In genomic region chr3:102415553-102415952, GRCh38 we compare ENCODE assay signal across 10 cellular contexts. TPM values are rescaled to one million over a fixed set of nuclear protein-coding genes. Genes with fewer than 3 reads are reported as not detected.
DNase-seq lines count a peak whose midpoint lies in the region; ATAC-seq and TF ChIP-seq lines count a peak whose summit lies in the region.
"Had no signal": no experiment of that assay in that cellular context is flagged by ENCODE, and none has a peak within 500 bp of the region (broad histone marks: within the 10 kb centered on the region; RNA-seq: fewer than 3 reads in every experiment).

No MANE protein-coding gene starts in this region.

- POLR2A ChIA-PET in CD8-positive, alpha-beta memory T cell (lab: Charles Lee), result no interaction called here
- POLR2A ChIA-PET in OCI-LY7 (lab: Charles Lee), result interaction anchor here (0.6 to 2.4 kb wide), 9 partner anchors 10 to 128 kb away, joined by 3 to 8 read pairs (median 3); no protein-coding TSS in a partner anchor

- H3K27me3 ChIP-seq in CD8-positive, alpha-beta memory T cell (ENCODE audit: insufficient read depth, low read length, poor library complexity, severe bottlenecking), result no peaks in the 10 kb centered on the region
- H3K27me3 ChIP-seq in foreskin keratinocyte, result no peaks in the 10 kb centered on the region

- no peak overlapping the region for H3K4me3 ChIP-seq in CD8-positive, alpha-beta memory T cell (ENCODE audit: low read length)
- no peak overlapping the region for H3K4me3 ChIP-seq in OCI-LY7 (ENCODE audit: low read depth, low read length, poor library complexity, severe bottlenecking)

- H3K36me3 ChIP-seq in CD8-positive, alpha-beta memory T cell (ENCODE audit: insufficient read depth, low read length), result no peaks in the 10 kb centered on the region
- no peaks in the 10 kb centered on the region for H3K36me3 ChIP-seq in OCI-LY7 (ENCODE audit: insufficient read depth, low read length)

- H3K27ac Mint-ChIP-seq in CD8-positive, alpha-beta memory T cell, result peak overlapping the region in 3 of 8 donors; percentile 2 to 20 (median 7)
- H3K27ac Mint-ChIP-seq: activated naive CD4-positive, alpha-beta T cell treated with anti-CD3 and anti-CD28 coated beads for 36 hours; type B pancreatic cell had no signal

- BruUV-seq in OCI-LY7 (replicated peaks; lab: Mats Ljungman, UMichigan), result no TSS peak

- no peaks in the 10 kb centered on the region for H3K9me2 ChIP-seq in OCI-LY7 (ENCODE audit: insufficient read depth, low read length)

- H3K79me2 ChIP-seq in OCI-LY7 (ENCODE audit: insufficient read depth, low read depth, low read length), result no peaks in the 10 kb centered on the region

- peak overlapping the region in 6 of 7 donors; percentile 3 to 65 (median 41) for H3K4me3 Mint-ChIP-seq in CD8-positive, alpha-beta memory T cell
- H3K4me3 Mint-ChIP-seq: activated naive CD4-positive, alpha-beta T cell treated with anti-CD3 and anti-CD28 coated beads for 36 hours; type B pancreatic cell had no signal

- CTCF ChIA-PET in CD8-positive, alpha-beta memory T cell (lab: Charles Lee), result no interaction called here
- CTCF ChIA-PET in OCI-LY7 (lab: Charles Lee; ENCODE audit: unreplicated experiment), result interaction anchor here (1.3 kb wide), 1 partner anchor 187 kb away, joined by 4 read pairs; no protein-coding TSS in a partner anchor

- H3K4me1 Mint-ChIP-seq in CD8-positive, alpha-beta memory T cell, result peaks cover 9 to 15% (median 11%) of the 10 kb centered on the region in 3 donors

- H3K27ac ChIP-seq in CD8-positive, alpha-beta memory T cell (ENCODE audit: low read depth, low read length), result no peak overlapping the region
- H3K27ac ChIP-seq in foreskin keratinocyte (no peak overlapping the region), OCI-LY7 (ENCODE audit: low read depth, low read length, poor library complexity, severe bottlenecking) (no peak overlapping the region)

- no peaks in the 10 kb centered on the region for H3K9me3 Mint-ChIP-seq in CD8-positive, alpha-beta memory T cell
- H3K9me3 Mint-ChIP-seq: activated naive CD4-positive, alpha-beta T cell treated with anti-CD3 and anti-CD28 coated beads for 36 hours; type B pancreatic cell had no signal

- H3K9me3 ChIP-seq in CD8-positive, alpha-beta memory T cell (ENCODE audit: low read length), result no peaks in the 10 kb centered on the region
- H3K9me3 ChIP-seq in OCI-LY7 (ENCODE audit: low read length), result no peaks in the 10 kb centered on the region

- ATAC-seq in GM21723 (IDR thresholded peaks at IDR 0.05; ENCODE audit: unreplicated experiment) (peak; percentile 55), SK-N-SH treated with all-trans-retinoic acid at 6 μM for 48 hours (peak; percentile 22; the same call in 1 of the 3 replicates), foreskin keratinocyte (peak; percentile 15), HG03565 (IDR thresholded peaks at IDR 0.05; ENCODE audit: unreplicated experiment) (no peak)

- peaks cover 6% of the 10 kb centered on the region for H3K4me1 ChIP-seq in CD8-positive, alpha-beta memory T cell (ENCODE audit: insufficient read depth, low read length)
- H3K4me1 ChIP-seq in foreskin keratinocyte (peaks cover 13% of the 10 kb centered on the region), OCI-LY7 (ENCODE audit: insufficient read depth, low read length, poor library complexity, severe bottlenecking) (no peaks in the 10 kb centered on the region)

- peaks cover 0 to 2% of the 10 kb centered on the region in 2 donors for H3K27me3 Mint-ChIP-seq in CD8-positive, alpha-beta memory T cell
- H3K27me3 Mint-ChIP-seq: type B pancreatic cell had no signal

- no peaks in the 10 kb centered on the region for H3K36me3 Mint-ChIP-seq in CD8-positive, alpha-beta memory T cell
- H3K36me3 Mint-ChIP-seq: type B pancreatic cell had no signal

- H4K20me1 ChIP-seq in OCI-LY7 (ENCODE audit: insufficient read depth, low read length), result no peaks in the 10 kb centered on the region

- H3K4me2 ChIP-seq in OCI-LY7 (ENCODE audit: low read length), result no peak overlapping the region

- intact Hi-C loops in OCI-LY7 (cut with micrococcal nuclease; ENCODE audit: unreplicated experiment), result no loop called here

- DNase-seq in CD8-positive, alpha-beta memory T cell, result no peak
- DNase-seq in foreskin keratinocyte (no peak), OCI-LY7 (ENCODE audit: low spot score) (no peak), NCI-H446 (lab: John Stamatoyannopoulos, UW) (no peak), EL (no peak)
- DNase-seq: activated naive CD4-positive, alpha-beta T cell treated with anti-CD3 and anti-CD28 coated beads for 36 hours had no signal

- TF ChIP-seq CTCF in foreskin keratinocyte (conservative IDR thresholded peaks at IDR 0.05) (no peak), OCI-LY7 (conservative IDR thresholded peaks at IDR 0.05; ENCODE audit: low read length) (no peak)

- no peak overlapping the region for H2AFZ ChIP-seq in OCI-LY7 (ENCODE audit: low read length)

TF ChIP-seq in SK-N-SH treated with all-trans-retinoic acid at 6 μM for 48 hours, 23 proteins besides CTCF, POLR2A, EP300 and RAD21:
- TF ChIP-seq TSHZ2 (CRISPR knock-in tag; IDR thresholded peaks at IDR 0.05), result no peak
- no peak for TF ChIP-seq SNAI2 (CRISPR knock-in tag; IDR thresholded peaks at IDR 0.05)
- TF ChIP-seq RARB (CRISPR knock-in tag; IDR thresholded peaks at IDR 0.05), result no peak
- no peak for TF ChIP-seq ZNF70 (CRISPR knock-in tag; IDR thresholded peaks at IDR 0.05)
- no peak for TF ChIP-seq CREB5 (CRISPR knock-in tag; IDR thresholded peaks at IDR 0.05; ENCODE audit: low read depth)

RNA-seq across cellular contexts. Expression of gene ZPLD1, which starts 19.3 kb away (rescaled TPM):
- not detected for total RNA-seq in CD8-positive, alpha-beta memory T cell
- polyA plus RNA-seq in CD8-positive, alpha-beta memory T cell, result not detected
- total RNA-seq in foreskin keratinocyte (0.46 and 1.0 TPM in 2 replicates), OCI-LY7 (2022) (not detected in 2 replicates)
- 0.22 and 0.29 TPM in 2 replicates for polyA plus RNA-seq in foreskin keratinocyte
- 0.18 TPM in 1 of 2 replicates, not detected in the other for total RNA-seq in OCI-LY7 (2014; rRNA removed; shearing (Covaris generic))
- total RNA-seq: activated naive CD4-positive, alpha-beta T cell treated with anti-CD3 and anti-CD28 coated beads for 36 hours had no signal
